In the genomic region with DNA sequence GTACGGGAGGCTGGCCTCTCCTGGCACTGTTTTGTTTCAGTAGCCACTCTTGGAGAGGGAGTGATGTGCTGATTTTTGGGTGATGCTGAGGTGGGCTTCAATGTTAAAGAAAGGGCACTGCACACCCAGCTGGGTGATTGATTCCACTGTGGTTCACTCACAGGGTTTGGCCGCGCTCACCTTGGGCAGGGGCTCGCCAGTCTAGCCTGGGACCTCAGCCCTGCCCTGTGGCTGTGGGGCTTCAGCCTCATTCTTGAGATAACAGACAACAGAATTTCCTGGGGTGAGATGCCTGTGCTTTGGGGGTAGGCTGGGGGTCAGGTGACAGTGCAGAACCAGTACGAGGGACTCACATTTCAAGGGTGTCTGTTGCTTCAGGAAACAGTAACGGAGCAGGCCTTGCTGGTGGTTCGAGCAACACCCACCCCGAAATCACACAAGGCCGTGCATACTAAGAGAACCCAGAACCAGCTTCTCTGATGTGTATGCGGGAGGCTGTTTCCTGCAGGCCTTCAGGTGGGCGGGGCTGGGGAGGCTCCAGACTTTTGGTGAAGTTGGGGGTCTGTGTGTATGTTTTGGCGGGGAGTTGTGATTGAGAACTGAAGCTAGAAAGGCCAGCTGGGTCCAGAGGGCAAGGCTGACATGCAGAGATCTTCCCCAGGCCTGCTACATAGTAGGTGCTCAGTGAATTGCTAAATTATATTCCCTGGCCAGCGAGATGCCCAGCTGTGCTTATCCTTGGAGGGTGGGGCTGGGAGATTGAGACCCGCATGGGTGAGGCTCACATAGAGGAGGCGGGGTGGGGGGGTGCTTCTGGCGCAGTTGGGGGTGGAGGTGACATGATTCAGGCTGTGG, we compare ENCODE assay signal across 18 cellular contexts. TPM values are rescaled to one million over a fixed set of nuclear protein-coding genes. Genes with fewer than 3 reads are reported as not detected.
DNase-seq lines count a peak whose midpoint lies in the region; ATAC-seq and TF ChIP-seq lines count a peak whose summit lies in the region.
"Had no signal": no experiment of that assay in that cellular context is flagged by ENCODE, and none has a peak within 500 bp of the region (broad histone marks: within the 10 kb centered on the region; RNA-seq: fewer than 3 reads in every experiment).

No MANE protein-coding gene starts in this region.

- H3K27me3 ChIP-seq in mesenchymal stem cell (ENCODE audit: control insufficient read depth in 1 of 2, insufficient read depth in 1 of 2, low read length in 2 of 2) (no peaks in the 10 kb centered on the region), A673 (replicated peaks; ENCODE audit: insufficient read depth, low read depth, low read length, poor library complexity) (no peaks in the 10 kb centered on the region)
- H3K27me3 ChIP-seq: BE2C, upper lobe of left lung had no signal

- peak overlapping the region; percentile 26 to 61 for H3K27ac Mint-ChIP-seq in natural killer cell
- no peak overlapping the region for H3K27ac Mint-ChIP-seq in natural killer cell treated with Interleukin-12 subunit alpha and Interleukin-12 subunit beta and Interleukin-15 and Interleukin-18, amount 100 ng/mL, for 72 hours
- H3K27ac Mint-ChIP-seq in WTC11, result peak overlapping the region; percentile 72; the same call in 1 of the 2 replicates

- H4K8ac ChIP-seq in mesenchymal stem cell (ENCODE audit: low read length), result no peak overlapping the region

- no peak overlapping the region for H3K4me2 ChIP-seq in mesenchymal stem cell (ENCODE audit: low read length, poor library complexity, severe bottlenecking)

- peak overlapping the region in 1 of 2 experiments; percentile 34 for H3K23ac ChIP-seq in mesenchymal stem cell (ENCODE audit: low read length in 2 of 2)

- peak overlapping the region in 1 of 2 experiments; percentile 49 for H3K14ac ChIP-seq in mesenchymal stem cell (ENCODE audit: low read length in 2 of 2)

- no peak overlapping the region for H3K4me3 ChIP-seq in mesenchymal stem cell (ENCODE audit: insufficient read depth in 1 of 2, low read depth in 1 of 2, low read length in 2 of 2)
- no peak overlapping the region for H3K4me3 ChIP-seq in A673 (ENCODE audit: low read depth, low read length, poor library complexity, severe bottlenecking)
- H3K4me3 ChIP-seq: K562, lung, upper lobe of left lung had no signal

- POLR2A ChIA-PET in WTC11 (lab: Charles Lee), result no interaction called here
- POLR2A ChIA-PET in A673 (lab: Charles Lee; ENCODE audit: low non-redundant PET), result no interaction called here

- H3K9ac ChIP-seq in mesenchymal stem cell (ENCODE audit: low read length), result no peak overlapping the region

- TF ChIP-seq CTCF in natural killer cell (IDR thresholded peaks at IDR 0.05), result no peak
- no peak for TF ChIP-seq CTCF in WTC11 (IDR thresholded peaks at IDR 0.05)
- no peak for TF ChIP-seq CTCF in A673 (conservative IDR thresholded peaks at IDR 0.05; ENCODE audit: low read depth, low read length)

- DNase-seq in natural killer cell (no peak), WTC11 (ENCODE audit: low spot score) (no peak), mesenchymal stem cell (no peak), NCI-H1048 (lab: John Stamatoyannopoulos, UW) (no peak), A673 (ENCODE audit: low spot score) (no peak), T1000 (lab: John Stamatoyannopoulos, UW) (no peak)
- DNase-seq in natural killer cell treated with Interleukin-12 subunit alpha and Interleukin-12 subunit beta and Interleukin-15 and Interleukin-18, amount 100 ng/mL, for 72 hours (ENCODE audit: low spot score), result no peak
- DNase-seq: activated CD8-positive, alpha-beta memory T cell treated with anti-CD3 and anti-CD28 coated beads for 24 hours; BE2C; DMS79 treated with DMSO at 0.1 percent for 48 hours; HCEC 1CT; NK-92 treated with Interleukin-12 subunit alpha and Interleukin-12 subunit beta, amount 100 ng/mL, for 24 hours; stimulated activated CD4-positive, alpha-beta T cell treated with anti-CD3 and anti-CD28 coated beads, Interleukin-4, amount 100 ng/mL, for 1 hour; upper lobe of left lung had no signal

- WGBS in mesenchymal stem cell, result 89% methylated on average over 16 of the region's 16 CpGs

- no peak overlapping the region for H3K4me3 Mint-ChIP-seq in natural killer cell
- H3K4me3 Mint-ChIP-seq in natural killer cell treated with Interleukin-12 subunit alpha and Interleukin-12 subunit beta and Interleukin-15 and Interleukin-18, amount 100 ng/mL, for 72 hours, result no peak overlapping the region
- no peak overlapping the region for H3K4me3 Mint-ChIP-seq in WTC11

- H3K4me1 ChIP-seq in mesenchymal stem cell (ENCODE audit: control insufficient read depth, insufficient read depth, low read depth, low read length) (peaks cover 65% of the 10 kb centered on the region), A673 (ENCODE audit: insufficient read depth, low read length, poor library complexity, severe bottlenecking) (peaks cover 31% of the 10 kb centered on the region)
- H3K4me1 ChIP-seq: BE2C had no signal

- BruUV-seq in A673 (replicated peaks; lab: Mats Ljungman, UMichigan), result no TSS peak

- H2AFZ ChIP-seq in mesenchymal stem cell (ENCODE audit: low read depth, low read length), result no peak overlapping the region

- no peak overlapping the region for H2BK15ac ChIP-seq in mesenchymal stem cell (ENCODE audit: low read depth, poor library complexity, severe bottlenecking)

- no peaks in the 10 kb centered on the region for H3K79me1 ChIP-seq in mesenchymal stem cell (replicated peaks; ENCODE audit: low read length, poor library complexity, severe bottlenecking)

- peak overlapping the region in 1 of 2 experiments; percentile 45 for H2BK12ac ChIP-seq in mesenchymal stem cell (ENCODE audit: low read length in 2 of 2)

- ATAC-seq in natural killer cell (no peak), WTC11 (no peak), HG03108 (IDR thresholded peaks at IDR 0.05; ENCODE audit: unreplicated experiment) (no peak)
- no peak for ATAC-seq in natural killer cell treated with Interleukin-12 subunit alpha and Interleukin-12 subunit beta and Interleukin-15 and Interleukin-18, amount 100 ng/mL, for 72 hours
- ATAC-seq: K562 had no signal

- H2BK120ac ChIP-seq in mesenchymal stem cell (ENCODE audit: low read depth, low read length), result peak overlapping the region; percentile 24

- H2AK5ac ChIP-seq in mesenchymal stem cell (ENCODE audit: low read length, severe bottlenecking), result peak overlapping the region; percentile 17

- no peak overlapping the region for H3K4ac ChIP-seq in mesenchymal stem cell (ENCODE audit: low read depth in 1 of 2, low read length in 2 of 2)

- H3K27ac ChIP-seq in mesenchymal stem cell (ENCODE audit: low read length, poor library complexity, severe bottlenecking), result no peak overlapping the region
- H3K27ac ChIP-seq in A673 (ENCODE audit: low read depth, low read length, poor library complexity, severe bottlenecking), result no peak overlapping the region
- H3K27ac ChIP-seq: neutrophil, upper lobe of left lung had no signal

- no peaks in the 10 kb centered on the region for H3K36me3 Mint-ChIP-seq in natural killer cell
- H3K36me3 Mint-ChIP-seq in natural killer cell treated with Interleukin-12 subunit alpha and Interleukin-12 subunit beta and Interleukin-15 and Interleukin-18, amount 100 ng/mL, for 72 hours, result no peaks in the 10 kb centered on the region
- H3K36me3 Mint-ChIP-seq in WTC11, result no peaks in the 10 kb centered on the region

- no peaks in the 10 kb centered on the region for H3K9me3 Mint-ChIP-seq in natural killer cell
- no peaks in the 10 kb centered on the region for H3K9me3 Mint-ChIP-seq in natural killer cell treated with Interleukin-12 subunit alpha and Interleukin-12 subunit beta and Interleukin-15 and Interleukin-18, amount 100 ng/mL, for 72 hours
- H3K9me3 Mint-ChIP-seq in WTC11, result no peaks in the 10 kb centered on the region

- H3K4me1 Mint-ChIP-seq in natural killer cell (peaks cover 17% of the 10 kb centered on the region in 2 donors), WTC11 (peaks cover 48% of the 10 kb centered on the region)
- peaks cover 6 to 12% of the 10 kb centered on the region in 2 donors for H3K4me1 Mint-ChIP-seq in natural killer cell treated with Interleukin-12 subunit alpha and Interleukin-12 subunit beta and Interleukin-15 and Interleukin-18, amount 100 ng/mL, for 72 hours (ENCODE audit: low read depth in 2 of 2)

- H3K9me3 ChIP-seq in mesenchymal stem cell (ENCODE audit: control insufficient read depth, low read length), result no peaks in the 10 kb centered on the region
- no peaks in the 10 kb centered on the region for H3K9me3 ChIP-seq in A673 (ENCODE audit: low read depth, low read length, poor library complexity, severe bottlenecking)
- H3K9me3 ChIP-seq: BE2C, neutrophil, upper lobe of left lung had no signal

- H3K36me3 ChIP-seq in mesenchymal stem cell (ENCODE audit: control insufficient read depth in 1 of 2, insufficient read depth in 2 of 2, low read depth in 1 of 2, low read length in 2 of 2) (peaks cover 0 to 16% of the 10 kb centered on the region in 2 experiments), A673 (ENCODE audit: insufficient read depth, low read length, poor library complexity, severe bottlenecking) (no peaks in the 10 kb centered on the region)
- H3K36me3 ChIP-seq: BE2C, neutrophil, upper lobe of left lung had no signal

- H3K18ac ChIP-seq in mesenchymal stem cell (ENCODE audit: low read depth in 1 of 2, low read length in 2 of 2), result peak overlapping the region in 1 of 2 experiments; percentile 59

- H3K27me3 Mint-ChIP-seq in natural killer cell (ENCODE audit: low read depth in 2 of 2) (no peaks in the 10 kb centered on the region), WTC11 (ENCODE audit: low read depth) (peaks cover 2% of the 10 kb centered on the region; the same call in 1 of the 2 replicates)
- H3K27me3 Mint-ChIP-seq in natural killer cell treated with Interleukin-12 subunit alpha and Interleukin-12 subunit beta and Interleukin-15 and Interleukin-18, amount 100 ng/mL, for 72 hours, result no peaks in the 10 kb centered on the region

- peak overlapping the region; percentile 70 for H4K91ac ChIP-seq in mesenchymal stem cell (ENCODE audit: low read length)

- CTCF ChIA-PET in WTC11 (lab: Charles Lee) (interaction anchor here (0.6 to 3.0 kb wide), 5 partner anchors 9 to 84 kb away, joined by 4 to 12 read pairs (median 6); no protein-coding TSS in a partner anchor), A673 (lab: Charles Lee) (no interaction called here)

- intact Hi-C loops in natural killer cell (cut with micrococcal nuclease), result no loop called here
- intact Hi-C loops in A673 (cut with micrococcal nuclease; ENCODE audit: unreplicated experiment), result no loop called here

- no peak overlapping the region for H2BK5ac ChIP-seq in mesenchymal stem cell (ENCODE audit: low read depth, low read length, poor library complexity, severe bottlenecking)

TF ChIP-seq in WTC11, 78 proteins besides CTCF, POLR2A, EP300 and RAD21 (continues in another document):
- TF ChIP-seq TEAD1 (CRISPR knock-in tag; IDR thresholded peaks at IDR 0.05), result no peak
- TF ChIP-seq TEAD4 (CRISPR knock-in tag; IDR thresholded peaks at IDR 0.05), result no peak
- TF ChIP-seq OVOL2 (CRISPR knock-in tag; IDR thresholded peaks at IDR 0.05; ENCODE audit: borderline replicate concordance), result no peak
- no peak for TF ChIP-seq KAT7 (CRISPR knock-in tag; IDR thresholded peaks at IDR 0.05; ENCODE audit: borderline replicate concordance)

RNA-seq across cellular contexts. Expression of gene SMOX, which starts 21.0 kb away (rescaled TPM):
- total RNA-seq in natural killer cell, result 1 to 10 TPM; 1.0 to 3.6 (median 3.0) TPM
- total RNA-seq in natural killer cell treated with Interleukin-12 subunit alpha and Interleukin-12 subunit beta and Interleukin-15 and Interleukin-18, amount 100 ng/mL, for 72 hours, result 1 to 10 TPM; 1.3 to 1.5 TPM
- 8.7 to 9.6 TPM (median 9.0 TPM) in 3 replicates for total RNA-seq in WTC11 (2021)
- polyA plus RNA-seq in mesenchymal stem cell (2013, experiment 1 of 2), result 48.3 TPM
- polyA plus RNA-seq in mesenchymal stem cell (2013, experiment 2 of 2), result 50.0 TPM
- total RNA-seq in A673 (2021), result 21.8 and 22.1 TPM in 2 replicates

Comparison
In these comparisons a context has a peak if more than half of its experiments do, and no peak if none do; other contexts are left out.
1. H3K27ac Mint-ChIP-seq: peak in natural killer cell (2 of 2) and WTC11 (single experiment); none in natural killer cell treated with Interleukin-12 subunit alpha and Interleukin-12 subunit beta and Interleukin-15 and Interleukin-18, amount 100 ng/mL, for 72 hours (0 of 2).